In genomic region chr1:224340711-224341384, GRCh38 we compare ENCODE assay signal across 8 cellular contexts. TPM values are rescaled to one million over a fixed set of nuclear protein-coding genes. Genes with fewer than 3 reads are reported as not detected.
A peak's percentile ranks its signal among the peaks of the same experiment; 100 is the strongest.
DNase-seq lines count a peak whose midpoint lies in the region; ATAC-seq, FAIRE-seq and TF ChIP-seq lines count a peak whose summit lies in the region.

No MANE protein-coding gene starts in this region.

- 4 to 5% methylated on average over 22 to 31 of the region's 31 CpGs for WGBS in GM23248 (ENCODE audit: low coverage in 1 of 2, low lambda C conversion rate in 2 of 2, missing lambda C conversion rate in 2 of 2), 2 experiments
- 10% methylated on average over 30 of the region's 31 CpGs for WGBS in SK-N-SH (ENCODE audit: low lambda C conversion rate)
- 7 to 8% methylated on average over 30 to 31 of the region's 31 CpGs for WGBS in lung, 2 donors

- H3K27ac ChIP-seq in GM23248 (no peak overlapping the region), SK-N-SH (ENCODE audit: low read depth in 2 of 2, low read length in 1 of 2) (no peak overlapping the region), lung (ENCODE audit: low read depth in 1 of 2, low read length in 1 of 2) (peak overlapping the region in 1 of 2 donors; percentile 23), stomach smooth muscle (ENCODE audit: low read length) (no peak overlapping the region)

- peak overlapping the region; percentile 90 for H3K4me2 ChIP-seq in GM23248 (ENCODE audit: unreplicated experiment)
- H3K4me2 ChIP-seq in SK-N-SH: peak overlapping the region; percentile 67

- no peaks in the 10 kb centered on the region for H4K20me1 ChIP-seq in GM23248 (ENCODE audit: insufficient read depth)
- no peaks in the 10 kb centered on the region for H4K20me1 ChIP-seq in SK-N-SH (ENCODE audit: insufficient read depth)

- peak; percentile 57 for DNase-seq in COLO668 (lab: John Stamatoyannopoulos, UW; ENCODE audit: unreplicated experiment)
- DNase-seq in GM23248: peak; percentile 50
- peak; percentile 67 for DNase-seq in SK-N-SH
- peak; percentile 30 for DNase-seq in central memory CD4-positive, alpha-beta T cell
- DNase-seq in lung (ENCODE audit: low spot score): no peak
- DNase-seq in HTR-8/SVneo (ENCODE audit: insufficient read length, low spot score): no peak

- no peaks in the 10 kb centered on the region for H3K27me3 ChIP-seq in GM23248 (replicated peaks; ENCODE audit: insufficient read depth)
- no peaks in the 10 kb centered on the region for H3K27me3 ChIP-seq in SK-N-SH (ENCODE audit: insufficient read depth)
- H3K27me3 ChIP-seq in lung (ENCODE audit: control insufficient read depth, insufficient read depth): no peaks in the 10 kb centered on the region
- H3K27me3 ChIP-seq in stomach smooth muscle (ENCODE audit: control insufficient read depth in 1 of 2, insufficient read depth in 2 of 2, low read length in 2 of 2): peaks cover 0 to 9% of the 10 kb centered on the region in 2 donors

- TF ChIP-seq CTCF in SK-N-SH (IDR thresholded peaks at IDR 0.05): no peak
- no peak for TF ChIP-seq CTCF in lung (IDR thresholded peaks at IDR 0.05; ENCODE audit: control extremely low read depth, extremely low read depth)

- TF ChIP-seq RAD21 in SK-N-SH (IDR thresholded peaks at IDR 0.05; ENCODE audit: low read length): no peak

- H3K9me3 ChIP-seq in GM23248 (ENCODE audit: low read depth) (no peaks in the 10 kb centered on the region), SK-N-SH (peaks cover 16% of the 10 kb centered on the region; the same call in 1 of the 2 replicates), lung (ENCODE audit: control insufficient read depth in 2 of 2, insufficient read depth in 1 of 2, low read length in 1 of 2) (peaks cover 5 to 6% of the 10 kb centered on the region in 2 donors), stomach smooth muscle (ENCODE audit: control insufficient read depth in 2 of 2, low read length in 2 of 2) (peaks cover 7 to 8% of the 10 kb centered on the region in 2 donors)

- H3K36me3 ChIP-seq in GM23248 (ENCODE audit: low read depth) (no peaks in the 10 kb centered on the region), SK-N-SH (replicated peaks in 1 of 2; ENCODE audit: control insufficient read depth in 1 of 2, insufficient read depth in 2 of 2, low read length in 1 of 2) (no peaks in the 10 kb centered on the region), lung (ENCODE audit: control insufficient read depth in 2 of 2, insufficient read depth in 2 of 2, low read length in 2 of 2) (no peaks in the 10 kb centered on the region), stomach smooth muscle (ENCODE audit: control insufficient read depth in 2 of 2, insufficient read depth in 2 of 2, low read length in 2 of 2) (no peaks in the 10 kb centered on the region)

- H3F3A ChIP-seq in GM23248 (ENCODE audit: insufficient read depth) (no peaks in the 10 kb centered on the region), SK-N-SH (replicated peaks; ENCODE audit: insufficient read depth) (peaks cover 5% of the 10 kb centered on the region)

- no peak for FAIRE-seq in HTR-8/SVneo (lab: Jason Lieb, UNC)

- H3K4me3 ChIP-seq in GM23248 (peak overlapping the region; percentile 72), SK-N-SH (ENCODE audit: low read depth in 2 of 2, low read length in 1 of 2) (peak overlapping the region; percentile 49 to 63), lung (peak overlapping the region; percentile 20), stomach smooth muscle (ENCODE audit: low read length in 2 of 2) (peak overlapping the region; percentile 40 to 67)

- H3K79me2 ChIP-seq in GM23248 (ENCODE audit: insufficient read depth) (no peaks in the 10 kb centered on the region), SK-N-SH (ENCODE audit: insufficient read depth) (no peaks in the 10 kb centered on the region)

- peak overlapping the region; percentile 37 for H3K9ac ChIP-seq in GM23248
- no peak overlapping the region for H3K9ac ChIP-seq in SK-N-SH
- no peak overlapping the region for H3K9ac ChIP-seq in stomach smooth muscle (ENCODE audit: low read length in 2 of 2)

- peak overlapping the region; percentile 90 for H2AFZ ChIP-seq in GM23248
- H2AFZ ChIP-seq in SK-N-SH (ENCODE audit: low read depth): peak overlapping the region; percentile 94

- H3K4me1 ChIP-seq in GM23248 (ENCODE audit: insufficient read depth): no peaks in the 10 kb centered on the region
- H3K4me1 ChIP-seq in SK-N-SH (ENCODE audit: control insufficient read depth in 1 of 2, insufficient read depth in 2 of 2, low read depth in 1 of 2, low read length in 1 of 2): no peaks in the 10 kb centered on the region; a peak in 1 of 4 replicates
- H3K4me1 ChIP-seq in lung (ENCODE audit: control insufficient read depth in 2 of 2, insufficient read depth in 2 of 2, low read length in 2 of 2): no peaks in the 10 kb centered on the region
- H3K4me1 ChIP-seq in stomach smooth muscle (ENCODE audit: control insufficient read depth, insufficient read depth, low read length): peaks cover 3% of the 10 kb centered on the region

- no peak for TF ChIP-seq EP300 in SK-N-SH (IDR thresholded peaks at IDR 0.05; ENCODE audit: borderline replicate concordance in 1 of 2, low read depth in 1 of 2, low read length in 1 of 2)

- CTCF ChIA-PET in SK-N-SH (lab: Yijun Ruan, JAX): no interaction called here

- in situ Hi-C loops in GM23248 (cut with MboI): no loop called here

- POLR2A ChIA-PET in SK-N-SH (lab: Yijun Ruan, JAX): no interaction called here

- H3K9me2 ChIP-seq in GM23248 (ENCODE audit: insufficient read depth): no peaks in the 10 kb centered on the region
- no peaks in the 10 kb centered on the region for H3K9me2 ChIP-seq in SK-N-SH

- ATAC-seq in lung (ENCODE audit: insufficient read depth, low FRiP score): peak; percentile 48
- ATAC-seq in GM18870 (IDR thresholded peaks at IDR 0.05; ENCODE audit: unreplicated experiment): no peak

TF ChIP-seq in SK-N-SH, 30 proteins besides CTCF, POLR2A, EP300 and RAD21:
- TF ChIP-seq ELF1 (IDR thresholded peaks at IDR 0.05) (no peak), USF1 (IDR thresholded peaks at IDR 0.05; ENCODE audit: borderline replicate concordance, low read depth) (no peak), FOXJ3 (CRISPR knock-in tag; IDR thresholded peaks at IDR 0.05) (no peak), RXRA (IDR thresholded peaks at IDR 0.05; ENCODE audit: borderline replicate concordance, low read depth) (no peak)

RNA-seq across cellular contexts. Expression of gene NVL, which starts 10.9 kb away (rescaled TPM):
- 25.8 and 28.3 TPM in 2 replicates for total RNA-seq in GM23248 (2014; rRNA removed; shearing (Covaris generic))
- 17.9 and 20.6 TPM in 2 replicates for polyA plus RNA-seq in GM23248 (2016; fragmentation: Nextera tagmentation; extraction: Ambion mirVana)
- polyA plus RNA-seq in SK-N-SH (2012; rRNA removed): 12.4 and 17.5 TPM in 2 replicates
- 13.4 and 15.1 TPM in 2 replicates for polyA plus RNA-seq in SK-N-SH (2012; cell fraction: cytosol; rRNA removed)
- polyA plus RNA-seq in SK-N-SH (2012; cell fraction: nucleus; rRNA removed): 37.1 and 40.5 TPM in 2 replicates
- 10 to 100 TPM; 20.1 to 38.0 TPM for total RNA-seq in lung
- 10 to 100 TPM; 12.8 to 41.5 TPM for polyA plus RNA-seq in lung

RNA-seq across cellular contexts. Expression of gene CNIH4, which starts 15.8 kb away (rescaled TPM):
- 53.9 and 73.5 TPM in 2 replicates for total RNA-seq in GM23248 (2014; rRNA removed; shearing (Covaris generic))
- polyA plus RNA-seq in GM23248 (2016; fragmentation: Nextera tagmentation; extraction: Ambion mirVana) (142 TPM in 2 replicates), SK-N-SH (2012; rRNA removed) (37.7 and 56.8 TPM in 2 replicates), lung (100 to 1,000 TPM; 146 TPM)
- polyA plus RNA-seq in SK-N-SH (2012; cell fraction: cytosol; rRNA removed): 63.4 and 80.0 TPM in 2 replicates
- polyA plus RNA-seq in SK-N-SH (2012; cell fraction: nucleus; rRNA removed): 24.4 and 26.1 TPM in 2 replicates
- total RNA-seq in lung: 10 to 100 TPM; 27.8 to 79.4 TPM

Comparison
In these comparisons a context has a peak if more than half of its experiments do, and no peak if none do; other contexts are left out.
1. DNase-seq: peak in COLO668 (single experiment), GM23248 (single experiment), SK-N-SH (single experiment) and central memory CD4-positive, alpha-beta T cell (single experiment); none in lung (single experiment) and HTR-8/SVneo (single experiment).
2. H3K4me3 ChIP-seq: peak in every context shown above with its lines; median percentile 72 in GM23248; 56 in SK-N-SH; 54 in stomach smooth muscle; 20 in lung.